12 cellular contexts compared by ENCODE assay signal in the genomic region with DNA sequence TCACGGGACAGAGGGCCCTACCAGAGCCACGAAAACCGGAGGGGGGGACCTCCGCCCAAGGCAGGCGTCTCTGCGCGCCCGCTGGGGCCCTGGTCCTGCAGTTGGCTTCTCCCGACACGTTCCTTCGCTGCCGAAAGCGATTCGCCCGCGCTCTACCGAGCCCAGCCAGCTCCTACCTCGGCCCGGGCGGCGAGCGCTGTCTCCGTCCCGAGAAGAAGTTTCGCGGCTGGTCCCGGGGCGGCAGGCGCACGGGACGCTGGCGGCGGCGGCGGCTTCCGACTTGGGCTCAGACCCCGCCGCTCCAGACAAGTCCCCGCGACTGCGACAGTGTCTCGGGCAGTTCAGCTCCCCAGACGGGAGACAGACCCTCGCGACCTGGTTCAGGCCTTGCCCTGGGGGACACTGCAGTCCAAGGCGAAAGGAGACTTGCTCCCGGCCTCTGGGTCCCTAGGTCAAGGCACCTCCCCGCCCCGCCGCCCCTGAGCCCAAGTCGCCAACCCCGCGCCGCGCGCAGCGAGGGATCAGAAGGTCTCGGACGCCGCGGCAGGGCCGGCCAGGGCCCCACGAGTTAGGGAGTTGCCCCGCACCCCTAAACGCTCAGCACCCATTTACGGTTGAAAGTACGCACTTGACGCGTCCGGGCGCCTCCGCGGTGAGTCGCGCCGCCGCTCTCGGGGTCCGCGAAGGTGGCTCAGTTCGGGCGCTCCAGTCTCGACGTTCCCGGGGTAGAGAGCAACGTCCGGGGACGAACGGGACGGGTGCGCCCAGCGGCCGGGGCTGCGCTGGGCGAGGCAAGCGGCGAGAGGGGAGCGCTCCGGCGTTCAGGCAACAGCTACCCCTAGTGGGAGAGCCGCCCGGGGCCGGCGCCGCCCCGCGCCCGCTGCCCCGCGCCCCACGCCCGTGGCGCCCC. TPM values are rescaled to one million over a fixed set of nuclear protein-coding genes. Genes with fewer than 3 reads are reported as not detected.
DNase-seq lines count a peak whose midpoint lies in the region; ATAC-seq and TF ChIP-seq lines count a peak whose summit lies in the region.
"Had no signal": no experiment of that assay in that cellular context is flagged by ENCODE, and none has a peak within 500 bp of the region (broad histone marks: within the 10 kb centered on the region; RNA-seq: fewer than 3 reads in every experiment).

No MANE protein-coding gene starts in this region.

- H3K9ac ChIP-seq in colonic mucosa (ENCODE audit: low read depth in 2 of 2, low read length in 2 of 2) (peak overlapping the region; percentile 19 to 64), subcutaneous abdominal adipose tissue (ENCODE audit: low read length in 5 of 5) (peak overlapping the region in 2 of 5 donors; percentile 23 to 30)

- H3K4me1 ChIP-seq in colonic mucosa = no peaks in the 10 kb centered on the region
- peaks cover 0 to 25% (median 15%) of the 10 kb centered on the region in 5 donors for H3K4me1 ChIP-seq in subcutaneous abdominal adipose tissue (ENCODE audit: control insufficient read depth in 5 of 5, insufficient read depth in 5 of 5, low read length in 5 of 5)

- intact Hi-C loops in colonic mucosa (cut with DNase I) = loop anchor here (5.0 to 10.0 kb wide), 2 partner anchors 83 to 375 kb away; no protein-coding TSS in a partner anchor

- H3K9me3 ChIP-seq in colonic mucosa (no peaks in the 10 kb centered on the region), subcutaneous abdominal adipose tissue (ENCODE audit: control insufficient read depth in 5 of 5, low read length in 5 of 5) (peaks cover 4 to 17% (median 15%) of the 10 kb centered on the region in 5 donors)

- DNase-seq in NCI-H2227 (lab: John Stamatoyannopoulos, UW; ENCODE audit: unreplicated experiment) = peak; percentile 32
- no peak for DNase-seq in NCI-H2227 treated with DMSO at 0.1 percent for 48 hours (lab: John Stamatoyannopoulos, UW)
- no peak for DNase-seq in colonic mucosa
- no peak for DNase-seq in left lobe of liver (ENCODE audit: low spot score)
- no peak for DNase-seq in NCI-H1694 treated with DMSO at 0.1 percent for 48 hours (lab: John Stamatoyannopoulos, UW)
- no peak for DNase-seq in NCI-H2107 treated with DMSO at 0.1 percent for 48 hours (lab: John Stamatoyannopoulos, UW; ENCODE audit: unreplicated experiment)
- DNase-seq: activated CD8-positive, alpha-beta memory T cell treated with anti-CD3 and anti-CD28 coated beads, Interleukin-2, amount 10 ng/mL, durations not matched to agents 7 days and 5 days; PC-9; stimulated activated CD4-positive, alpha-beta T cell treated with anti-CD3 and anti-CD28 coated beads, Interleukin-2, amount 100 ng/mL, for 48 hours had no signal

- H3K4me3 ChIP-seq in colonic mucosa = peak overlapping the region; percentile 38
- peak overlapping the region in 4 of 5 donors; percentile 57 to 65 (median 60) for H3K4me3 ChIP-seq in subcutaneous abdominal adipose tissue (ENCODE audit: low read depth in 1 of 5, low read length in 5 of 5)
- H3K4me3 ChIP-seq: PC-9 had no signal

- H3K27ac ChIP-seq in colonic mucosa = no peak overlapping the region
- no peak overlapping the region for H3K27ac ChIP-seq in subcutaneous abdominal adipose tissue (ENCODE audit: low read depth, low read length)
- H3K27ac ChIP-seq: PC-9 had no signal

- H3K27me3 ChIP-seq in colonic mucosa (peaks cover 49% of the 10 kb centered on the region), subcutaneous abdominal adipose tissue (ENCODE audit: control insufficient read depth in 5 of 5, insufficient read depth in 4 of 5, low read length in 5 of 5) (peaks cover 30 to 74% (median 66%) of the 10 kb centered on the region in 5 donors)

- no peaks in the 10 kb centered on the region for H3K36me3 ChIP-seq in colonic mucosa
- H3K36me3 ChIP-seq in subcutaneous abdominal adipose tissue (ENCODE audit: control insufficient read depth in 5 of 5, insufficient read depth in 5 of 5, low read length in 5 of 5) = peaks cover 0 to 5% (median 0%) of the 10 kb centered on the region in 5 donors

- ATAC-seq in left lobe of liver (peak; percentile 70), GM18868 (IDR thresholded peaks at IDR 0.05; ENCODE audit: unreplicated experiment) (no peak)
- ATAC-seq: activated CD8-positive, alpha-beta memory T cell treated with anti-CD3 and anti-CD28 coated beads, Interleukin-2, amount 10 ng/mL, durations not matched to agents 7 days and 5 days had no signal

- no peak for TF ChIP-seq CTCF in colonic mucosa (IDR thresholded peaks at IDR 0.05)

RNA-seq across cellular contexts. Expression of a gene that starts 1.4 kb away (rescaled TPM):
- under 1 TPM; 0.16 to 0.35 TPM for total RNA-seq in colonic mucosa
- total RNA-seq in left lobe of liver = 0.13 TPM
- total RNA-seq: A172; activated CD8-positive, alpha-beta memory T cell treated with anti-CD3 and anti-CD28 coated beads, Interleukin-2, amount 10 ng/mL, durations not matched to agents 7 days and 5 days had no signal
